Comparison of ENCODE assay signal across 18 cellular contexts in the genomic region with DNA sequence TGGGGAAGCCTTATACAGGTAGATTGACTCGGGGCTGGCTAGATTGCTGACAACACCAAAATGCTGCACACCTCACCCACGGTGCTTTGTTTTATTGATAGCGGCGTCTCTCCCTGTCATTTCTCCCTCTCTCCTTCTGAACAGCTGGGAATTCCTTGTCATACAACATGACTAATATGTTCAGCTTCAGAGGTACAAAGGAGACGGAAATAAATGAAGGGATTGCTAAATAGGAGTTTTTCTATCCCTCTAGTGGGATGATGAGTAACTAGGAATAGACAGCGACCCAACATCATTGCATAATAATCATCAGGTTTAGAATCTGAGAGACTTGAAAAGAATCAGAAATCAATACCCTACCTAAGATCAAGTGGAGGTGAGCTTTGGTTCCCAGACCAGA.
DNase-seq lines count a peak whose midpoint lies in the region; ATAC-seq and TF ChIP-seq lines count a peak whose summit lies in the region.
"Had no signal": no experiment of that assay in that cellular context is flagged by ENCODE, and none has a peak within 500 bp of the region (broad histone marks: within the 10 kb centered on the region; RNA-seq: fewer than 3 reads in every experiment).

No MANE protein-coding gene starts in this region.

- ATAC-seq in mucosa of descending colon (peak; percentile 17), GM21786 (IDR thresholded peaks at IDR 0.05; ENCODE audit: unreplicated experiment) (no peak)
- ATAC-seq: T-helper 17 cell had no signal

- intact Hi-C loops in mucosa of descending colon (cut with DNase I, micrococcal nuclease): no loop called here

- TF ChIP-seq CTCF in epithelial cell of proximal tubule (conservative IDR thresholded peaks at IDR 0.05; ENCODE audit: low read depth, low read length) (no peak), mucosa of descending colon (IDR thresholded peaks at IDR 0.05) (no peak)

- H3K4me3 ChIP-seq in epithelial cell of proximal tubule (ENCODE audit: low read depth, low read length) (no peak overlapping the region), mucosa of descending colon (no peak overlapping the region)
- H3K4me3 ChIP-seq: BLaER1, transverse colon had no signal

- H3K9me3 ChIP-seq in mucosa of descending colon: no peaks in the 10 kb centered on the region
- H3K9me3 ChIP-seq: BLaER1, transverse colon had no signal

- H3K4me1 ChIP-seq in mucosa of descending colon (ENCODE audit: low read depth): no peaks in the 10 kb centered on the region
- H3K4me1 ChIP-seq: BLaER1, transverse colon had no signal

- DNase-seq in LHCN-M2 (ENCODE audit: low read depth) (peak; percentile 32), epithelial cell of proximal tubule (ENCODE audit: low read depth) (peak; percentile 38), mucosa of descending colon (no peak), stromal cell of bone marrow (ENCODE audit: low read depth) (peak; percentile 18), iPS-NIHi11 (ENCODE audit: low spot score) (no peak)
- no peak for DNase-seq in activated CD4-positive, CD25-positive, alpha-beta regulatory T cell (lab: John Stamatoyannopoulos, UW)
- DNase-seq: activated CD4-positive, alpha-beta T cell treated with anti-CD3 and anti-CD28 coated beads, Interleukin-2, amount 50 U/mL, for 4 hours; activated gamma-delta T cell treated with Interleukin-2 at 50 U/mL for 16 hours; Calu3; NCI-H1105 treated with DMSO at 0.1 percent for 48 hours; NCI-H2081 treated with DMSO at 0.1 percent for 48 hours; NCI-H524 treated with DMSO at 0.1 percent for 48 hours; occipital lobe; stimulated activated naive CD4-positive, alpha-beta T cell treated with Interleukin-2 at 50 U/mL for 16 hours; T-helper 17 cell had no signal

- H3K36me3 ChIP-seq in mucosa of descending colon (ENCODE audit: low read depth): no peaks in the 10 kb centered on the region
- H3K36me3 ChIP-seq: BLaER1, transverse colon had no signal

Comparison
In these comparisons a context has a peak if more than half of its experiments do, and no peak if none do; other contexts are left out.
1. DNase-seq: peak in LHCN-M2 (single experiment), epithelial cell of proximal tubule (single experiment) and stromal cell of bone marrow (single experiment); none in mucosa of descending colon (0 of 3), activated CD4-positive, CD25-positive, alpha-beta regulatory T cell (0 of 4) and iPS-NIHi11 (single experiment).